Comparison of ENCODE assay signal across 8 cellular contexts in genomic region chr22:36387914-36388864, GRCh38. TPM values are rescaled to one million over a fixed set of nuclear protein-coding genes. Genes with fewer than 3 reads are reported as not detected.
DNase-seq lines count a peak whose midpoint lies in the region; ATAC-seq and TF ChIP-seq lines count a peak whose summit lies in the region.

Gene MYH9 (minus strand): TSS chr22:36387967. CDS start chr22:36349236, 38,731 bp downstream.

- peak within 1 kb of the TSS; percentile 93 to 94 for H3K27ac Mint-ChIP-seq in natural killer cell treated with Interleukin-12 subunit alpha and Interleukin-12 subunit beta and Interleukin-15 and Interleukin-18, amount 100 ng/mL, for 72 hours

- peak within 1 kb of the TSS; percentile 89 for H3K4me3 Mint-ChIP-seq in natural killer cell treated with Interleukin-12 subunit alpha and Interleukin-12 subunit beta and Interleukin-15 and Interleukin-18, amount 100 ng/mL, for 72 hours

- H3K9me3 ChIP-seq in MG63: no peaks in the 10 kb centered on the region

- H3K27me3 Mint-ChIP-seq in natural killer cell treated with Interleukin-12 subunit alpha and Interleukin-12 subunit beta and Interleukin-15 and Interleukin-18, amount 100 ng/mL, for 72 hours: no peaks in the 10 kb centered on the region

- H3K9me3 Mint-ChIP-seq in natural killer cell treated with Interleukin-12 subunit alpha and Interleukin-12 subunit beta and Interleukin-15 and Interleukin-18, amount 100 ng/mL, for 72 hours: no peaks in the 10 kb centered on the region

- H3K4me1 Mint-ChIP-seq in natural killer cell treated with Interleukin-12 subunit alpha and Interleukin-12 subunit beta and Interleukin-15 and Interleukin-18, amount 100 ng/mL, for 72 hours (ENCODE audit: low read depth in 2 of 2): peaks cover 29 to 33% of the 10 kb centered on the region in 2 donors

- DNase-seq in ELF-1 (ENCODE audit: low read depth, low spot score): peak; percentile 100
- peak; percentile 99 for DNase-seq in H7
- DNase-seq in MG63: peak; percentile 99
- peak; percentile 94 for DNase-seq in SHP77 treated with DMSO at 0.1 percent for 48 hours (lab: John Stamatoyannopoulos, UW)
- DNase-seq in activated effector memory CD4-positive, alpha-beta T cell treated with anti-CD3 and anti-CD28 coated beads, Interleukin-2, amount 50 U/mL, for 16 hours: peak; percentile 100
- peak; percentile 100 for DNase-seq in fibroblast of pulmonary artery (ENCODE audit: low read depth)
- peak; percentile 100 for DNase-seq in natural killer cell treated with Interleukin-12 subunit alpha and Interleukin-12 subunit beta and Interleukin-15 and Interleukin-18, amount 100 ng/mL, for 72 hours (ENCODE audit: low spot score)
- peak; percentile 100 for DNase-seq in stimulated activated naive CD8-positive, alpha-beta T cell treated with anti-CD3 and anti-CD28 coated beads, Interleukin-15, Interleukin-2, amounts not matched to agents 100 U/mL and 50 U/mL, for 24 hours

- H3K27me3 ChIP-seq in H7 (ENCODE audit: control insufficient read depth, insufficient read depth, low read length): no peaks in the 10 kb centered on the region
- no peaks in the 10 kb centered on the region for H3K27me3 ChIP-seq in MG63

- H3K4me3 ChIP-seq in H7 (ENCODE audit: insufficient read depth, low read depth, low read length): peak within 1 kb of the TSS; percentile 94
- peak within 1 kb of the TSS; percentile 90 for H3K4me3 ChIP-seq in MG63
- H3K4me3 ChIP-seq in fibroblast of pulmonary artery (replicated peaks; ENCODE audit: low read depth, low read length): peak within 1 kb of the TSS; percentile 90

- H3K36me3 ChIP-seq in H7 (replicated peaks; ENCODE audit: control insufficient read depth, insufficient read depth, low read length) (no peaks in the 10 kb centered on the region; the same call in 1 of the 2 replicates), MG63 (peaks cover 38% of the 10 kb centered on the region)

- peaks cover 15% of the 10 kb centered on the region for H3K36me3 Mint-ChIP-seq in natural killer cell treated with Interleukin-12 subunit alpha and Interleukin-12 subunit beta and Interleukin-15 and Interleukin-18, amount 100 ng/mL, for 72 hours

- TF ChIP-seq CTCF in fibroblast of pulmonary artery (IDR thresholded peaks at IDR 0.05; ENCODE audit: low read length, missing control alignments): no peak

- peak; percentile 93 to 95 for ATAC-seq in natural killer cell treated with Interleukin-12 subunit alpha and Interleukin-12 subunit beta and Interleukin-15 and Interleukin-18, amount 100 ng/mL, for 72 hours
- peak; percentile 84 for ATAC-seq in stimulated activated naive CD8-positive, alpha-beta T cell treated with anti-CD3 and anti-CD28 coated beads, Interleukin-15, Interleukin-2, amounts not matched to agents 100 U/mL and 50 U/mL, for 24 hours

RNA-seq across cellular contexts. Expression of gene MYH9, which starts in this region (rescaled TPM):
- total RNA-seq in H7 (2014; rRNA removed; shearing (Covaris generic)): 117 and 149 TPM in 2 replicates
- total RNA-seq in MG63 (2014; rRNA removed; shearing (Covaris generic); ENCODE audit: low replicate concordance): 323 and 380 TPM in 2 replicates
- total RNA-seq in natural killer cell treated with Interleukin-12 subunit alpha and Interleukin-12 subunit beta and Interleukin-15 and Interleukin-18, amount 100 ng/mL, for 72 hours: 100 to 1,000 TPM; 623 to 642 TPM

Comparison
In these comparisons a context has a peak if more than half of its experiments do, and no peak if none do; other contexts are left out.
1. Peak in every context shown above with its lines: DNase-seq, ATAC-seq and H3K4me3 ChIP-seq.